ENCODE assay signal across 23 cellular contexts in the genomic region with DNA sequence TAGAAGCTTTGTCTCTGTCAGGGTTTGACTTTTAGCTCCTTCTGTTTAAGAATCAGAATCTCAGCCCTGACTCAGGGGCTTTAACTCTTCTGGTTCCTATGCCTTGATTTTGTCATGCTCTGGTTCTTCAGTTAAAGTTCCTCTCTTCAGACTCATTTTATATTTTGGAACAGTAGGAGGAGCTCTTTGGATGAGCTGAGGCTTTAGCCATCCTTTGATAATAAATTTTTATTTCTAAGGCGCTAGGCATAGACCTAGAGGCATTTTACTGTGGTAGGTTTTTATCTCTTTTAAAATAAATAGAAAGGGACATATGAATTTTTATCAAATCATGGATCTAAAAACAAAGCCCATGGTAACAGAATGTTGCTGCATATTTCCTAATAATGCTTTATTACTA. TPM values are rescaled to one million over a fixed set of nuclear protein-coding genes. Genes with fewer than 3 reads are reported as not detected.
A peak's percentile ranks its signal among the peaks of the same experiment; 100 is the strongest.
DNase-seq lines count a peak whose midpoint lies in the region; ATAC-seq and TF ChIP-seq lines count a peak whose summit lies in the region.
"Had no signal": no experiment of that assay in that cellular context is flagged by ENCODE, and none has a peak within 500 bp of the region (broad histone marks: within the 10 kb centered on the region; RNA-seq: fewer than 3 reads in every experiment).

No MANE protein-coding gene starts in this region.

- H3K4me3 ChIP-seq in psoas muscle = no peak overlapping the region
- H3K4me3 ChIP-seq: colonic mucosa, MG63, prostate gland, SJSA1, spleen, thyroid gland had no signal

- TF ChIP-seq EP300 in Ishikawa (IDR thresholded peaks at IDR 0.05; ENCODE audit: borderline replicate concordance) = no peak

- no peak overlapping the region for H3K27ac Mint-ChIP-seq in brain
- H3K27ac Mint-ChIP-seq: CD4-positive, CD25-positive, alpha-beta regulatory T cell; natural killer cell; stimulated activated naive B cell treated with anti-CD40 and anti-IgM and Interleukin-4, amounts not matched to agents 10 μg/mL and 1 μg/mL and 100 μg/mL, for 72 hours had no signal

- H3K27ac ChIP-seq in C4-2B (no peak overlapping the region), psoas muscle (no peak overlapping the region)
- H3K27ac ChIP-seq: colonic mucosa, epithelial cell of prostate, prostate gland, SJSA1, spleen, thyroid gland had no signal

- peaks cover 9% of the 10 kb centered on the region for H3K27me3 Mint-ChIP-seq in brain

- peaks cover 14% of the 10 kb centered on the region for H3K9me3 ChIP-seq in psoas muscle
- H3K9me3 ChIP-seq: colonic mucosa, prostate gland, thyroid gland had no signal

- no peak overlapping the region for H3K4me3 Mint-ChIP-seq in brain
- H3K4me3 Mint-ChIP-seq: CD4-positive, CD25-positive, alpha-beta regulatory T cell; natural killer cell; stimulated activated naive B cell treated with anti-CD40 and anti-IgM and Interleukin-4, amounts not matched to agents 10 μg/mL and 1 μg/mL and 100 μg/mL, for 72 hours had no signal

- no peaks in the 10 kb centered on the region for H3K36me3 Mint-ChIP-seq in brain
- H3K36me3 Mint-ChIP-seq: CD4-positive, CD25-positive, alpha-beta regulatory T cell had no signal

- no peaks in the 10 kb centered on the region for H3K36me3 ChIP-seq in psoas muscle (ENCODE audit: insufficient read depth in 1 of 2, low read depth in 1 of 2)
- H3K36me3 ChIP-seq: colonic mucosa, MG63, prostate gland, SJSA1, spleen, thyroid gland had no signal

- peak; percentile 33 for DNase-seq in iris pigment epithelial cell (ENCODE audit: low read depth)
- DNase-seq in NCI-H187 (lab: John Stamatoyannopoulos, UW) = no peak
- DNase-seq in NCI-H1417 treated with DMSO at 0.1 percent for 48 hours (lab: John Stamatoyannopoulos, UW) = no peak
- no peak for DNase-seq in psoas muscle
- DNase-seq: activated CD8-positive, alpha-beta memory T cell treated with anti-CD3 and anti-CD28 coated beads, Interleukin-2, amount 50 U/mL, for 4 hours; activated gamma-delta T cell; anterior cingulate cortex; CD4-positive, CD25-positive, alpha-beta regulatory T cell; colonic mucosa; DMS79 treated with DMSO at 0.1 percent for 48 hours; MG63; natural killer cell; NCI-H2081; NCI-H524 treated with DMSO at 0.1 percent for 48 hours; spleen; stimulated activated naive B cell treated with anti-CD40 and anti-IgM and Interleukin-4, amounts not matched to agents 10 μg/mL and 1 μg/mL and 100 μg/mL, for 72 hours; thyroid gland had no signal

- peak; percentile 61 for TF ChIP-seq RAD21 in Ishikawa (IDR thresholded peaks at IDR 0.05; ENCODE audit: low read depth)

- 59 to 95% (median 88%) methylated on average over 1 of the region's 1 CpG for WGBS in psoas muscle, 3 donors

- no peaks in the 10 kb centered on the region for H3K4me1 ChIP-seq in psoas muscle
- H3K4me1 ChIP-seq: colonic mucosa, prostate gland, SJSA1, spleen, thyroid gland had no signal

- no peaks in the 10 kb centered on the region for H3K27me3 ChIP-seq in psoas muscle (ENCODE audit: insufficient read depth in 3 of 3, low read length in 2 of 3)
- H3K27me3 ChIP-seq: colonic mucosa, MG63, spleen, thyroid gland had no signal

- intact Hi-C loops in psoas muscle (cut with DNase I) = no loop called here

- TF ChIP-seq CTCF in C4-2B (conservative IDR thresholded peaks at IDR 0.05) (peak; percentile 89), brain (conservative IDR thresholded peaks at IDR 0.05) (peak; percentile 23 to 26), psoas muscle (IDR thresholded peaks at IDR 0.05) (no peak)

- no peaks in the 10 kb centered on the region for H3K4me1 Mint-ChIP-seq in brain
- H3K4me1 Mint-ChIP-seq: CD4-positive, CD25-positive, alpha-beta regulatory T cell; natural killer cell; stimulated activated naive B cell treated with anti-CD40 and anti-IgM and Interleukin-4, amounts not matched to agents 10 μg/mL and 1 μg/mL and 100 μg/mL, for 72 hours had no signal

- no peak for ATAC-seq in psoas muscle
- ATAC-seq: natural killer cell; stimulated activated naive B cell treated with anti-CD40 and anti-IgM and Interleukin-4, amounts not matched to agents 10 μg/mL and 1 μg/mL and 100 μg/mL, for 72 hours had no signal

- peaks cover 8 to 24% (median 20%) of the 10 kb centered on the region in 5 experiments for H3K9me3 Mint-ChIP-seq in brain

TF ChIP-seq in Ishikawa, 13 proteins besides CTCF, POLR2A, EP300 and RAD21:
- TF ChIP-seq EGR1 (IDR thresholded peaks at IDR 0.05) = no peak
- no peak for TF ChIP-seq NFIC (IDR thresholded peaks at IDR 0.05)
- no peak for TF ChIP-seq ZBTB7A (IDR thresholded peaks at IDR 0.05; ENCODE audit: low read depth)
- TF ChIP-seq CEBPB (IDR thresholded peaks at IDR 0.05) = no peak
- TF ChIP-seq, protein P1, sequence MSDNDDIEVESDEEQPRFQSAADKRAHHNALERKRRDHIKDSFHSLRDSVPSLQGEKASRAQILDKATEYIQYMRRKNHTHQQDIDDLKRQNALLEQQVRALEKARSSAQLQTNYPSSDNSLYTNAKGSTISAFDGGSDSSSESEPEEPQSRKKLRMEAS (IDR thresholded peaks at IDR 0.05) = no peak
- no peak for TF ChIP-seq FOXM1 (IDR thresholded peaks at IDR 0.05; ENCODE audit: borderline replicate concordance, low read depth)
- no peak for TF ChIP-seq CREB1 (IDR thresholded peaks at IDR 0.05; ENCODE audit: low read depth)
- no peak for TF ChIP-seq TCF12 (IDR thresholded peaks at IDR 0.05; ENCODE audit: low read depth)
- TF ChIP-seq TEAD4 (IDR thresholded peaks at IDR 0.05) = no peak
- TF ChIP-seq, protein P2, sequence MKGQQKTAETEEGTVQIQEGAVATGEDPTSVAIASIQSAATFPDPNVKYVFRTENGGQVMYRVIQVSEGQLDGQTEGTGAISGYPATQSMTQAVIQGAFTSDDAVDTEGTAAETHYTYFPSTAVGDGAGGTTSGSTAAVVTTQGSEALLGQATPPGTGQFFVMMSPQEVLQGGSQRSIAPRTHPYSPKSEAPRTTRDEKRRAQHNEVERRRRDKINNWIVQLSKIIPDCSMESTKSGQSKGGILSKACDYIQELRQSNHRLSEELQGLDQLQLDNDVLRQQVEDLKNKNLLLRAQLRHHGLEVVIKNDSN (IDR thresholded peaks at IDR 0.05) = no peak
- no peak for TF ChIP-seq REST (IDR thresholded peaks at IDR 0.05; ENCODE audit: low read depth)
- no peak for TF ChIP-seq TAF1 (IDR thresholded peaks at IDR 0.05; ENCODE audit: low read depth)
- TF ChIP-seq YY1 (IDR thresholded peaks at IDR 0.05; ENCODE audit: low read depth) = no peak

RNA-seq across cellular contexts. Expression of gene ATP23, which starts 51.7 kb away (rescaled TPM):
- polyA plus RNA-seq in brain (ENCODE audit: insufficient read depth, low read depth, low replicate concordance) (9.6 TPM), psoas muscle (10 to 100 TPM in 1 of 3 donors, 1 to 10 TPM in 2; 6.3 to 28.8 (median 8.7) TPM)
- total RNA-seq in psoas muscle = 10 to 100 TPM in 2 of 4 donors, 1 to 10 TPM in 2; 7.4 to 13.5 (median 9.5) TPM
